Comparison of ENCODE assay signal across 11 cellular contexts in genomic region chr2:204012081-204012653, GRCh38.
A peak's percentile ranks its signal among the peaks of the same experiment; 100 is the strongest.
DNase-seq lines count a peak whose midpoint lies in the region; ATAC-seq, FAIRE-seq and TF ChIP-seq lines count a peak whose summit lies in the region.
"Had no signal": no experiment of that assay in that cellular context is flagged by ENCODE, and none has a peak within 500 bp of the region (broad histone marks: within the 10 kb centered on the region; RNA-seq: fewer than 3 reads in every experiment).

No MANE protein-coding gene starts in this region.

- 48 to 58% (median 54%) methylated on average over 4 of the region's 4 CpGs for WGBS in small intestine, 3 donors

- H3K27me3 Mint-ChIP-seq in naive thymus-derived CD8-positive, alpha-beta T cell, result no peaks in the 10 kb centered on the region

- no peak overlapping the region for H3K27ac Mint-ChIP-seq in naive thymus-derived CD8-positive, alpha-beta T cell
- H3K27ac Mint-ChIP-seq: activated T-helper 2 cell treated with anti-CD3 and anti-CD28 coated beads, Interferon-gamma antibody, Interleukin-2, Interleukin-4, amounts not matched to agents 10 μg/mL and 5 μg/mL and 100 μg/mL, durations not matched to agents 14 hours and 24 hours and 36 hours; stimulated activated memory B cell treated with anti-CD40 and anti-IgM and Interleukin-4, amounts not matched to agents 10 μg/mL and 1 μg/mL and 100 μg/mL, for 72 hours had no signal

- intact Hi-C loops in cardiac septum (cut with DNase I), result no loop called here

- H3K9me3 Mint-ChIP-seq in naive thymus-derived CD8-positive, alpha-beta T cell, result peaks cover 0 to 20% (median 0%) of the 10 kb centered on the region in 9 donors
- H3K9me3 Mint-ChIP-seq: stimulated activated memory B cell treated with anti-CD40 and anti-IgM and Interleukin-4, amounts not matched to agents 10 μg/mL and 1 μg/mL and 100 μg/mL, for 72 hours had no signal

- no peak overlapping the region for H3K4me3 ChIP-seq in RWPE2 (ENCODE audit: severe bottlenecking)
- H3K4me3 ChIP-seq in small intestine (ENCODE audit: low read depth in 1 of 2, low read length in 2 of 2), result no peak overlapping the region

- no peaks in the 10 kb centered on the region for H3K9me3 ChIP-seq in RWPE2 (ENCODE audit: severe bottlenecking)
- no peaks in the 10 kb centered on the region for H3K9me3 ChIP-seq in small intestine (ENCODE audit: control insufficient read depth, low read depth)

- ATAC-seq in RWPE2 (ENCODE audit: low read depth), result peak; percentile 76
- no peak for ATAC-seq in naive thymus-derived CD8-positive, alpha-beta T cell
- ATAC-seq: stimulated activated memory B cell treated with anti-CD40 and anti-IgM and Interleukin-4, amounts not matched to agents 10 μg/mL and 1 μg/mL and 100 μg/mL, for 72 hours had no signal

- H3K27me3 ChIP-seq in RWPE2 (ENCODE audit: insufficient read depth, poor library complexity, severe bottlenecking) (no peaks in the 10 kb centered on the region), small intestine (ENCODE audit: control insufficient read depth in 2 of 2, insufficient read depth in 2 of 2, low read length in 2 of 2) (peaks cover 0 to 2% of the 10 kb centered on the region in 2 donors)

- peaks cover 0 to 7% (median 1%) of the 10 kb centered on the region in 3 donors for H3K36me3 Mint-ChIP-seq in naive thymus-derived CD8-positive, alpha-beta T cell
- H3K36me3 Mint-ChIP-seq: stimulated activated memory B cell treated with anti-CD40 and anti-IgM and Interleukin-4, amounts not matched to agents 10 μg/mL and 1 μg/mL and 100 μg/mL, for 72 hours had no signal

- no peak for FAIRE-seq in small intestine (lab: Jason Lieb, UNC)
- FAIRE-seq: colon had no signal

- H3K27ac ChIP-seq in RWPE2 (ENCODE audit: poor library complexity, severe bottlenecking) (no peak overlapping the region), small intestine (ENCODE audit: low read depth in 1 of 2, low read length in 1 of 2) (no peak overlapping the region)

- H3K36me3 ChIP-seq in RWPE2 (ENCODE audit: low read depth) (no peaks in the 10 kb centered on the region), small intestine (ENCODE audit: control insufficient read depth in 2 of 2, insufficient read depth in 2 of 2, low read length in 2 of 2) (no peaks in the 10 kb centered on the region)

- H3K4me1 ChIP-seq in RWPE2 (ENCODE audit: insufficient read depth, poor library complexity, severe bottlenecking) (peaks cover 8% of the 10 kb centered on the region), small intestine (ENCODE audit: control insufficient read depth in 2 of 2, insufficient read depth in 1 of 2, low read depth in 1 of 2, low read length in 1 of 2) (no peaks in the 10 kb centered on the region)

- POLR2A ChIA-PET in naive thymus-derived CD8-positive, alpha-beta T cell (lab: Charles Lee), result no interaction called here

- H3K4me3 Mint-ChIP-seq in naive thymus-derived CD8-positive, alpha-beta T cell, result no peak overlapping the region
- H3K4me3 Mint-ChIP-seq: stimulated activated memory B cell treated with anti-CD40 and anti-IgM and Interleukin-4, amounts not matched to agents 10 μg/mL and 1 μg/mL and 100 μg/mL, for 72 hours had no signal

- DNase-seq in HT-29 (ENCODE audit: low spot score) (peak; percentile 51), RWPE2 (ENCODE audit: low spot score) (no peak), hippocampal formation (lab: John Stamatoyannopoulos, UW) (peak; percentile 4 to 41), small intestine (peak; percentile 5), NCI-H2171 (lab: John Stamatoyannopoulos, UW) (no peak), cardiac septum (ENCODE audit: low spot score) (no peak)
- DNase-seq in naive thymus-derived CD8-positive, alpha-beta T cell, result no peak
- DNase-seq: KG1 had no signal

- peaks cover 11 to 19% (median 14%) of the 10 kb centered on the region in 4 donors for H3K4me1 Mint-ChIP-seq in naive thymus-derived CD8-positive, alpha-beta T cell
- H3K4me1 Mint-ChIP-seq: stimulated activated memory B cell treated with anti-CD40 and anti-IgM and Interleukin-4, amounts not matched to agents 10 μg/mL and 1 μg/mL and 100 μg/mL, for 72 hours had no signal

- no peak for TF ChIP-seq CTCF in RWPE2 (IDR thresholded peaks at IDR 0.05; ENCODE audit: poor library complexity, severe bottlenecking)

Comparison
In these comparisons a context has a peak if more than half of its experiments do, and no peak if none do; other contexts are left out.
1. DNase-seq: peak in HT-29 (single experiment), hippocampal formation (2 of 2) and small intestine (single experiment); none in RWPE2 (single experiment), NCI-H2171 (single experiment), cardiac septum (single experiment) and naive thymus-derived CD8-positive, alpha-beta T cell (0 of 10).